In genomic region chr20:54068495-54068894, GRCh38 we compare ENCODE assay signal across 19 cellular contexts. TPM values are rescaled to one million over a fixed set of nuclear protein-coding genes. Genes with fewer than 3 reads are reported as not detected.
DNase-seq lines count a peak whose midpoint lies in the region; ATAC-seq, FAIRE-seq and TF ChIP-seq lines count a peak whose summit lies in the region.
"Had no signal": no experiment of that assay in that cellular context is flagged by ENCODE, and none has a peak within 500 bp of the region (broad histone marks: within the 10 kb centered on the region; RNA-seq: fewer than 3 reads in every experiment).

No MANE protein-coding gene starts in this region.

- no peak for TF ChIP-seq POLR2A in HCT116 (IDR thresholded peaks at IDR 0.05; ENCODE audit: borderline replicate concordance, extremely low read depth, insufficient read depth, insufficient read length)
- no peak for TF ChIP-seq POLR2A in gastroesophageal sphincter (IDR thresholded peaks at IDR 0.05)

- CTCF ChIA-PET in HCT116 (lab: Charles Lee): interaction anchor here (1.0 to 1.8 kb wide), 3 partner anchors 8 to 131 kb away, joined by 3 to 9 read pairs (median 3); no protein-coding TSS in a partner anchor

- peak overlapping the region; percentile 68 for H3K4me2 ChIP-seq in HCT116 (ENCODE audit: low read length)
- H3K4me2 ChIP-seq in astrocyte (ENCODE audit: low read length): no peak overlapping the region

- H4K20me1 ChIP-seq in HCT116 (ENCODE audit: insufficient read depth) (no peaks in the 10 kb centered on the region), astrocyte (ENCODE audit: insufficient read depth, low read length) (no peaks in the 10 kb centered on the region)

- TF ChIP-seq RAD21 in HCT116 (IDR thresholded peaks at IDR 0.05; ENCODE audit: low read depth): no peak

- H3K4me1 ChIP-seq in HCT116 (ENCODE audit: control insufficient read depth in 1 of 2, insufficient read depth in 2 of 2, low read length in 2 of 2) (peaks cover 39 to 46% of the 10 kb centered on the region in 2 experiments), astrocyte (ENCODE audit: insufficient read depth, low read length) (peaks cover 5% of the 10 kb centered on the region), mucosa of descending colon (ENCODE audit: low read depth) (peaks cover 23% of the 10 kb centered on the region), gastroesophageal sphincter (no peaks in the 10 kb centered on the region)

- H3K27ac ChIP-seq in 22Rv1 (peak overlapping the region; percentile 58; the same call in 1 of the 2 replicates), HCT116 (ENCODE audit: low read depth, low read length) (no peak overlapping the region), astrocyte (ENCODE audit: low read depth, low read length) (no peak overlapping the region), gastroesophageal sphincter (no peak overlapping the region)
- H3K27ac ChIP-seq: GM23248, SJSA1 had no signal

- RAD21 ChIA-PET in HCT116 (lab: Charles Lee; ENCODE audit: low non-redundant PET in 1 of 2, low total read pairs in 2 of 2, uncharacterized antibody in 2 of 2, unreplicated experiment in 2 of 2): no interaction called here

- H3K36me3 ChIP-seq in HCT116 (ENCODE audit: control insufficient read depth in 1 of 2, insufficient read depth in 2 of 2, low read length in 2 of 2): no peaks in the 10 kb centered on the region
- H3K36me3 ChIP-seq in astrocyte (ENCODE audit: insufficient read depth, low read length): no peaks in the 10 kb centered on the region
- no peaks in the 10 kb centered on the region for H3K36me3 ChIP-seq in mucosa of descending colon (ENCODE audit: low read depth)
- H3K36me3 ChIP-seq in gastroesophageal sphincter: no peaks in the 10 kb centered on the region
- H3K36me3 ChIP-seq: SJSA1 had no signal

- H3K36me3 Mint-ChIP-seq in astrocyte (ENCODE audit: low read depth, unreplicated experiment): no peaks in the 10 kb centered on the region
- H3K36me3 Mint-ChIP-seq: CD14-positive monocyte had no signal

- POLR2A ChIA-PET in HCT116 (lab: Charles Lee): interaction anchor here (0.7 kb wide), 1 partner anchor 59 kb away, joined by 3 read pairs; no protein-coding TSS in a partner anchor

- no peaks in the 10 kb centered on the region for H3K9me2 ChIP-seq in HCT116 (ENCODE audit: insufficient read depth)

- no peak for TF ChIP-seq EP300 in gastroesophageal sphincter (IDR thresholded peaks at IDR 0.05)

- H3K27me3 Mint-ChIP-seq in astrocyte (ENCODE audit: low read depth, unreplicated experiment): peaks cover 4% of the 10 kb centered on the region

- H3K9me3 ChIP-seq in HCT116 (ENCODE audit: control insufficient read depth in 1 of 2, insufficient read depth in 1 of 2, low read depth in 1 of 2, low read length in 2 of 2) (no peaks in the 10 kb centered on the region), astrocyte (ENCODE audit: insufficient read depth, low read depth, low read length) (no peaks in the 10 kb centered on the region), mucosa of descending colon (no peaks in the 10 kb centered on the region), gastroesophageal sphincter (no peaks in the 10 kb centered on the region)
- H3K9me3 ChIP-seq: SJSA1 had no signal

- H3K27me3 ChIP-seq in HCT116 (ENCODE audit: insufficient read depth, low read length): no peaks in the 10 kb centered on the region
- H3K27me3 ChIP-seq in astrocyte (ENCODE audit: insufficient read depth, low read length): no peaks in the 10 kb centered on the region
- peaks cover 8% of the 10 kb centered on the region for H3K27me3 ChIP-seq in gastroesophageal sphincter
- H3K27me3 ChIP-seq: SJSA1 had no signal

- H2AFZ ChIP-seq in HCT116 (ENCODE audit: low read depth, low read length, poor library complexity, severe bottlenecking) (no peak overlapping the region), astrocyte (ENCODE audit: low read depth, low read length) (no peak overlapping the region)
- H2AFZ ChIP-seq: GM23248 had no signal

- no peak overlapping the region for H3K4me3 Mint-ChIP-seq in astrocyte (ENCODE audit: unreplicated experiment)
- H3K4me3 Mint-ChIP-seq: CD14-positive monocyte had no signal

- intact Hi-C loops in HCT116 (cut with micrococcal nuclease) (no loop called here), mucosa of descending colon (cut with DNase I, micrococcal nuclease) (no loop called here)

- ATAC-seq in HCT116 (no peak), mucosa of descending colon (peak; percentile 3), HG02623 (IDR thresholded peaks at IDR 0.05; ENCODE audit: unreplicated experiment) (no peak), gastroesophageal sphincter (no peak)

- TF ChIP-seq CTCF in 22Rv1 (IDR thresholded peaks at IDR 0.05) (no peak), HCT116 (IDR thresholded peaks at IDR 0.05 in 2 of 3, conservative IDR thresholded peaks at IDR 0.05 in 1 of 3; ENCODE audit: borderline replicate concordance in 1 of 3, insufficient read depth in 1 of 3, low read depth in 2 of 3, low read length in 2 of 3) (no peak), astrocyte (IDR thresholded peaks at IDR 0.05; ENCODE audit: insufficient read depth, low read depth, low read length) (no peak), mucosa of descending colon (IDR thresholded peaks at IDR 0.05) (no peak), gastroesophageal sphincter (IDR thresholded peaks at IDR 0.05) (no peak)

- DNase-seq in HCT116 (ENCODE audit: low read depth, low spot score) (no peak), astrocyte (ENCODE audit: low read depth) (no peak), mucosa of descending colon (peak in 1 of 3 donors; percentile 27)
- no peak for DNase-seq in activated CD4-positive, CD25-positive, alpha-beta regulatory T cell treated with anti-CD3 and anti-CD28 coated beads, Interleukin-2, amount 50 U/mL, for 72 hours
- no peak for DNase-seq in stimulated activated CD4-positive, alpha-beta T cell treated with anti-CD3 and anti-CD28 coated beads, Interleukin-4, amount 100 ng/mL, for 1 hour
- DNase-seq: DMS79 treated with DMSO at 0.1 percent for 48 hours, GDM1, GM23248, IMR-90, NCI-H1436, NCI-H2029 treated with DMSO at 0.1 percent for 48 hours, NCI-H510A treated with DMSO at 0.1 percent for 48 hours, RPMI8226 had no signal

- BruUV-seq in HCT116 (replicated peaks; lab: Mats Ljungman, UMichigan): no TSS peak

- no peak overlapping the region for H3K4me3 ChIP-seq in HCT116 (replicated peaks in 1 of 2; ENCODE audit: low read depth in 1 of 2, low read length in 2 of 2)
- no peak overlapping the region for H3K4me3 ChIP-seq in astrocyte (ENCODE audit: insufficient read depth, low read depth, low read length)
- H3K4me3 ChIP-seq in mucosa of descending colon: no peak overlapping the region
- no peak overlapping the region for H3K4me3 ChIP-seq in gastroesophageal sphincter
- H3K4me3 ChIP-seq: GM23248, SJSA1 had no signal

- H3K9ac ChIP-seq in HCT116 (ENCODE audit: low read length): peak overlapping the region; percentile 43
- no peak overlapping the region for H3K9ac ChIP-seq in astrocyte (ENCODE audit: low read length)
- H3K9ac ChIP-seq: GM23248 had no signal

- H3K27ac Mint-ChIP-seq in astrocyte (ENCODE audit: unreplicated experiment): peak overlapping the region; percentile 58
- H3K27ac Mint-ChIP-seq: CD14-positive monocyte had no signal

- 40 to 50% methylated on average over 1 to 2 of the region's 5 CpGs for WGBS in gastroesophageal sphincter (ENCODE audit: low coverage in 1 of 2), 2 donors

- peaks cover 17% of the 10 kb centered on the region for H3K4me1 Mint-ChIP-seq in astrocyte (ENCODE audit: low read depth, unreplicated experiment)
- H3K4me1 Mint-ChIP-seq: CD14-positive monocyte had no signal

- H3K9me3 Mint-ChIP-seq in astrocyte (ENCODE audit: unreplicated experiment): no peaks in the 10 kb centered on the region
- H3K9me3 Mint-ChIP-seq: CD14-positive monocyte had no signal

- no peak for FAIRE-seq in astrocyte (lab: Jason Lieb, UNC)
- FAIRE-seq: GM19239 had no signal

- H3K79me2 ChIP-seq in HCT116 (ENCODE audit: insufficient read depth, low read length) (no peaks in the 10 kb centered on the region), astrocyte (ENCODE audit: insufficient read depth, low read length) (no peaks in the 10 kb centered on the region)

TF ChIP-seq in HCT116, 20 proteins besides CTCF, POLR2A, EP300 and RAD21 (continues in another document):
- TF ChIP-seq POLR2AphosphoS5 (IDR thresholded peaks at IDR 0.05; ENCODE audit: low read depth, low read length): no peak
- no peak for TF ChIP-seq CBX3 (IDR thresholded peaks at IDR 0.05; ENCODE audit: low read depth)
- no peak for TF ChIP-seq SP1 (IDR thresholded peaks at IDR 0.05; ENCODE audit: low read depth)
- TF ChIP-seq ZFX (IDR thresholded peaks at IDR 0.05): no peak
- TF ChIP-seq, protein P1, sequence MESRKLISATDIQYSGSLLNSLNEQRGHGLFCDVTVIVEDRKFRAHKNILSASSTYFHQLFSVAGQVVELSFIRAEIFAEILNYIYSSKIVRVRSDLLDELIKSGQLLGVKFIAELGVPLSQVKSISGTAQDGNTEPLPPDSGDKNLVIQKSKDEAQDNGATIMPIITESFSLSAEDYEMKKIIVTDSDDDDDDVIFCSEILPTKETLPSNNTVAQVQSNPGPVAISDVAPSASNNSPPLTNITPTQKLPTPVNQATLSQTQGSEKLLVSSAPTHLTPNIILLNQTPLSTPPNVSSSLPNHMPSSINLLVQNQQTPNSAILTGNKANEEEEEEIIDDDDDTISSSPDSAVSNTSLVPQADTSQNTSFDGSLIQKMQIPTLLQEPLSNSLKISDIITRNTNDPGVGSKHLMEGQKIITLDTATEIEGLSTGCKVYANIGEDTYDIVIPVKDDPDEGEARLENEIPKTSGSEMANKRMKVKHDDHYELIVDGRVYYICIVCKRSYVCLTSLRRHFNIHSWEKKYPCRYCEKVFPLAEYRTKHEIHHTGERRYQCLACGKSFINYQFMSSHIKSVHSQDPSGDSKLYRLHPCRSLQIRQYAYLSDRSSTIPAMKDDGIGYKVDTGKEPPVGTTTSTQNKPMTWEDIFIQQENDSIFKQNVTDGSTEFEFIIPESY (IDR thresholded peaks at IDR 0.05; ENCODE audit: extremely low read depth, insufficient replicate concordance, low read length): no peak

RNA-seq across cellular contexts. Expression of gene BCAS1, which starts 1.9 kb away (rescaled TPM):
- total RNA-seq in HCT116 (2021; ENCODE audit: unreplicated experiment): 0.17 TPM
- polyA plus RNA-seq in HCT116 (2012): 0.09 and 0.17 TPM in 2 replicates
- 0.31 TPM in 1 of 2 replicates, not detected in the other for total RNA-seq in astrocyte
- 100 to 1,000 TPM in 2 of 3 donors, 10 to 100 TPM in 1; 39.4 to 191 (median 101) TPM for total RNA-seq in mucosa of descending colon
- 1 to 10 TPM in 1 of 4 donors, under 1 TPM in 1, not detected in 2; 0.35 to 1.0 TPM for total RNA-seq in gastroesophageal sphincter
- total RNA-seq: GM23248 had no signal
- polyA plus RNA-seq: IMR-90 had no signal

Comparison
In these comparisons a context has a peak if more than half of its experiments do, and no peak if none do; other contexts are left out.
1. RNA of gene BCAS1, which starts 1.9 kb away (total RNA-seq): 39.4 to 191 TPM in mucosa of descending colon; 0.35 to 1.0 TPM in gastroesophageal sphincter, 0.17 TPM in HCT116 (single experiment) and 0.31 TPM in astrocyte; every median in the first group is over 10 times any median in the second.